ENCODE assay signal across 15 cellular contexts in the genomic region with DNA sequence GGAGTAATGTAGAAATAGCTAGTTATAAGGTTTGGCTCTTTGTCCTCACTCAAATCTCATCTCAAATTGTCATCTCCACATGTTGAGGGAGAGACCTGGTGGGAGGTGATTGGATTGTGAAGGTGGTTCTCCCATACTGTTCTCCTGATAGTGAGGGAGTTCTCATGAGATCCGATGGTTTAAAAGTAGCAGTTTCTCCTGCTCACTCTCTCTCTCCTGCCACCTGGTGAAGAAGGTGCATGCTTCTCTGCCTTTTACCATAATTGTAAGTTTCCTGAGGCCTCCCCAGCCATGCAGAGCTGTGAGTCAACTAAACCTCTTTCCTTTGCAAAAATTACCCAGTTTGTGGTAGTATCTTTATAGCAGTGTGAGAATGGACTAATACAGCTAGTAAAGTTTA.
"Had no signal": no experiment of that assay in that cellular context is flagged by ENCODE, and none has a peak within 500 bp of the region (broad histone marks: within the 10 kb centered on the region; RNA-seq: fewer than 3 reads in every experiment).

No MANE protein-coding gene starts in this region.

- H3K4me1 ChIP-seq: left lung, tibial nerve had no signal

- H3K9me3 ChIP-seq: left lung, tibial nerve had no signal

- H3K4me3 ChIP-seq: left lung, tibial nerve had no signal

- H3K27ac ChIP-seq: left lung, tibial nerve had no signal

- H3K9me3 Mint-ChIP-seq: activated T-helper 1 cell treated with anti-CD3 and anti-CD28 coated beads, Interleukin-12 subunit alpha, Interleukin-12 subunit beta, Interleukin-2, Interleukin-4 antibody, amounts not matched to agents 30 ng/mL and 10 ng/mL and 1 ng/mL, durations not matched to agents 14 hours and 24 hours and 36 hours; nephron had no signal

- H3K36me3 Mint-ChIP-seq: activated CD4-positive, alpha-beta memory T cell treated with anti-CD3 and anti-CD28 coated beads for 36 hours; activated naive CD8-positive, alpha-beta T cell had no signal

- H3K27me3 Mint-ChIP-seq: activated CD4-positive, alpha-beta memory T cell treated with anti-CD3 and anti-CD28 coated beads for 36 hours; activated CD4-positive, alpha-beta T cell treated with anti-CD3 and anti-CD28 coated beads for 36 hours; activated naive CD8-positive, alpha-beta T cell; stimulated activated naive CD8-positive, alpha-beta T cell treated with anti-CD3 and anti-CD28 coated beads, Interleukin-15, Interleukin-2, amounts not matched to agents 100 ng/mL and 50 ng/mL, for 24 hours had no signal

- H3K27me3 ChIP-seq: left lung, tibial nerve had no signal

- H3K27ac Mint-ChIP-seq: activated CD4-positive, alpha-beta memory T cell treated with anti-CD3 and anti-CD28 coated beads for 36 hours; activated CD4-positive, alpha-beta T cell treated with anti-CD3 and anti-CD28 coated beads for 36 hours; activated naive CD8-positive, alpha-beta T cell; activated T-helper 1 cell treated with anti-CD3 and anti-CD28 coated beads, Interleukin-12 subunit alpha, Interleukin-12 subunit beta, Interleukin-2, Interleukin-4 antibody, amounts not matched to agents 30 ng/mL and 10 ng/mL and 1 ng/mL, durations not matched to agents 14 hours and 24 hours and 36 hours; nephron; stimulated activated naive CD8-positive, alpha-beta T cell treated with anti-CD3 and anti-CD28 coated beads, Interleukin-15, Interleukin-2, amounts not matched to agents 100 ng/mL and 50 ng/mL, for 24 hours had no signal

- H3K4me3 Mint-ChIP-seq: activated CD4-positive, alpha-beta memory T cell treated with anti-CD3 and anti-CD28 coated beads for 36 hours; activated CD4-positive, alpha-beta T cell treated with anti-CD3 and anti-CD28 coated beads for 36 hours; activated naive CD8-positive, alpha-beta T cell; activated T-helper 1 cell treated with anti-CD3 and anti-CD28 coated beads, Interleukin-12 subunit alpha, Interleukin-12 subunit beta, Interleukin-2, Interleukin-4 antibody, amounts not matched to agents 30 ng/mL and 10 ng/mL and 1 ng/mL, durations not matched to agents 14 hours and 24 hours and 36 hours; nephron; stimulated activated naive CD8-positive, alpha-beta T cell treated with anti-CD3 and anti-CD28 coated beads, Interleukin-15, Interleukin-2, amounts not matched to agents 100 ng/mL and 50 ng/mL, for 24 hours had no signal

- H3K4me1 Mint-ChIP-seq: activated CD4-positive, alpha-beta T cell treated with anti-CD3 and anti-CD28 coated beads for 36 hours; nephron had no signal

- ATAC-seq: activated CD4-positive, alpha-beta T cell treated with anti-CD3 and anti-CD28 coated beads for 36 hours; left lung had no signal

- H3K36me3 ChIP-seq: left lung, tibial nerve had no signal

- DNase-seq: activated CD4-positive, alpha-beta memory T cell treated with anti-CD3 and anti-CD28 coated beads for 36 hours; activated CD4-positive, alpha-beta T cell treated with anti-CD3 and anti-CD28 coated beads for 36 hours; activated gamma-delta T cell treated with Interleukin-2 at 50 U/mL for 16 hours; activated T-cell treated with anti-CD3 and anti-CD28 coated beads for 4 hours; dermis blood vessel endothelial cell; effector memory CD4-positive, alpha-beta T cell; foreskin fibroblast; left lung; midbrain; nucleus accumbens had no signal
